1 cellular context compared by ENCODE assay signal in the genomic region with DNA sequence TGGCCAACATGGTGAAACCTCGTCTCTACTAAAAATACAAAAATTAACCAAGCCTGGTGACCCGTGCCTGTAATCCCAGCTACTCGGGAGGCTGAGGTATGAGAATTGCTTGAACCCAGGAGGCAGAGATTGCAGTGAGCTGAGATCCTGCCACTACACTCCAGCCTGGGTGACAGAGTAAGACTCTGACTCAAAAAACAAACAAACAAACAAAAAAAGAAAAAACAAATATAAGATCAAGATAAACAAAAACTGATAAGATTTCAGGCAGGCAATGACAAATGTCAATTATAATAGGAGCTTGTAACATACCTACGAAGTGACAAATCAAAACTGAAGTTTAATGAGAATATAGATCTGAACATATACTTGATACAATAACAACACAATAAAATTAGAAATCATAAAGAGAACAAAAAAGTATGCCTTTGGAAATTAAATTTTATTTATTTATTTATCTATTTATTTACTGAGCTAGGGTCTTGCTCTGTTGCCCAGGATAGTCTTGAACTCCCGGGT.
TF ChIP-seq lines count a peak whose summit lies in the region.

No MANE protein-coding gene starts in this region.

TF ChIP-seq in K562, 482 proteins besides CTCF, POLR2A, EP300 and RAD21 (continued from another document):
- TF ChIP-seq ZNF165 (CRISPR knock-in tag; IDR thresholded peaks at IDR 0.05; ENCODE audit: borderline replicate concordance) (no peak), HNRNPL (IDR thresholded peaks at IDR 0.05; ENCODE audit: low read depth, low read length) (no peak), JUN (IDR thresholded peaks at IDR 0.05; ENCODE audit: borderline replicate concordance, low read depth, low read length) (no peak), JUN (CRISPR knock-in tag; IDR thresholded peaks at IDR 0.05; ENCODE audit: borderline replicate concordance) (no peak), SMAD3 (CRISPR knock-in tag; conservative IDR thresholded peaks at IDR 0.05) (no peak)
TF ChIP-seq in K562: peak in this region for 2.
